ENCODE assay signal across 12 cellular contexts in genomic region chr5:65262094-65262493, GRCh38.
DNase-seq lines count a peak whose midpoint lies in the region; ATAC-seq and TF ChIP-seq lines count a peak whose summit lies in the region.
"Had no signal": no experiment of that assay in that cellular context is flagged by ENCODE, and none has a peak within 500 bp of the region (broad histone marks: within the 10 kb centered on the region; RNA-seq: fewer than 3 reads in every experiment).

No MANE protein-coding gene starts in this region.

- H3K27ac Mint-ChIP-seq in stimulated activated naive CD8-positive, alpha-beta T cell treated with anti-CD3 and anti-CD28 coated beads, Interleukin-15, amount 100 ng/mL, for 72 hours = no peak overlapping the region
- H3K27ac Mint-ChIP-seq in activated CD4-positive, alpha-beta T cell treated with anti-CD3 and anti-CD28 coated beads, Interleukin-2, amount 10 ng/mL, durations not matched to agents 24 days and 14 days = no peak overlapping the region
- H3K27ac Mint-ChIP-seq: activated naive CD4-positive, alpha-beta T cell treated with anti-CD3 and anti-CD28 coated beads, Interleukin-2, amount 50 U/mL, for 24 hours; B cell had no signal

- intact Hi-C loops in uterus (cut with DNase I; ENCODE audit: low total_unique reads) = no loop called here
- intact Hi-C loops in activated CD4-positive, alpha-beta T cell treated with anti-CD3 and anti-CD28 coated beads, Interleukin-2, amount 10 ng/mL, durations not matched to agents 24 days and 14 days (cut with micrococcal nuclease) = no loop called here

- no peaks in the 10 kb centered on the region for H3K9me3 ChIP-seq in uterus
- H3K9me3 ChIP-seq: psoas muscle had no signal

- no peak overlapping the region for H3K27ac ChIP-seq in uterus
- H3K27ac ChIP-seq: epithelial cell of prostate, psoas muscle had no signal

- no peaks in the 10 kb centered on the region for H3K9me3 Mint-ChIP-seq in stimulated activated naive CD8-positive, alpha-beta T cell treated with anti-CD3 and anti-CD28 coated beads, Interleukin-15, amount 100 ng/mL, for 72 hours
- H3K9me3 Mint-ChIP-seq in activated CD4-positive, alpha-beta T cell treated with anti-CD3 and anti-CD28 coated beads, Interleukin-2, amount 10 ng/mL, durations not matched to agents 24 days and 14 days = no peaks in the 10 kb centered on the region
- H3K9me3 Mint-ChIP-seq: activated naive CD4-positive, alpha-beta T cell treated with anti-CD3 and anti-CD28 coated beads, Interleukin-2, amount 50 U/mL, for 24 hours had no signal

- no peak for TF ChIP-seq CTCF in uterus (IDR thresholded peaks at IDR 0.05)

- H3K27me3 ChIP-seq in uterus = no peaks in the 10 kb centered on the region

- no peak overlapping the region for H3K4me3 Mint-ChIP-seq in stimulated activated naive CD8-positive, alpha-beta T cell treated with anti-CD3 and anti-CD28 coated beads, Interleukin-15, amount 100 ng/mL, for 72 hours
- H3K4me3 Mint-ChIP-seq in activated CD4-positive, alpha-beta T cell treated with anti-CD3 and anti-CD28 coated beads, Interleukin-2, amount 10 ng/mL, durations not matched to agents 24 days and 14 days = no peak overlapping the region
- H3K4me3 Mint-ChIP-seq: activated naive CD4-positive, alpha-beta T cell treated with anti-CD3 and anti-CD28 coated beads, Interleukin-2, amount 50 U/mL, for 24 hours; B cell had no signal

- ATAC-seq in stimulated activated naive CD8-positive, alpha-beta T cell treated with anti-CD3 and anti-CD28 coated beads, Interleukin-15, Interleukin-2, amounts not matched to agents 100 U/mL and 50 U/mL, for 24 hours = no peak
- no peak for ATAC-seq in stimulated activated naive CD8-positive, alpha-beta T cell treated with anti-CD3 and anti-CD28 coated beads, Interleukin-15, amount 100 ng/mL, for 72 hours
- ATAC-seq: psoas muscle had no signal

- no peaks in the 10 kb centered on the region for H3K36me3 Mint-ChIP-seq in activated CD4-positive, alpha-beta T cell treated with anti-CD3 and anti-CD28 coated beads, Interleukin-2, amount 10 ng/mL, durations not matched to agents 24 days and 14 days (ENCODE audit: low read depth)
- H3K36me3 Mint-ChIP-seq: activated naive CD4-positive, alpha-beta T cell treated with anti-CD3 and anti-CD28 coated beads, Interleukin-2, amount 50 U/mL, for 24 hours had no signal

- H3K36me3 ChIP-seq in uterus = no peaks in the 10 kb centered on the region

- H3K4me1 Mint-ChIP-seq in stimulated activated naive CD8-positive, alpha-beta T cell treated with anti-CD3 and anti-CD28 coated beads, Interleukin-15, amount 100 ng/mL, for 72 hours = peaks cover 6% of the 10 kb centered on the region
- H3K4me1 Mint-ChIP-seq in activated CD4-positive, alpha-beta T cell treated with anti-CD3 and anti-CD28 coated beads, Interleukin-2, amount 10 ng/mL, durations not matched to agents 24 days and 14 days = no peaks in the 10 kb centered on the region
- H3K4me1 Mint-ChIP-seq: activated naive CD4-positive, alpha-beta T cell treated with anti-CD3 and anti-CD28 coated beads, Interleukin-2, amount 50 U/mL, for 24 hours; B cell had no signal

- no peak overlapping the region for H3K4me3 ChIP-seq in uterus
- H3K4me3 ChIP-seq: psoas muscle had no signal

- no peak for TF ChIP-seq POLR2A in uterus (IDR thresholded peaks at IDR 0.05)

- peak; percentile 7 for DNase-seq in stimulated activated naive CD8-positive, alpha-beta T cell treated with anti-CD3 and anti-CD28 coated beads, Interleukin-15, Interleukin-2, amounts not matched to agents 100 U/mL and 50 U/mL, for 24 hours
- no peak for DNase-seq in stimulated activated naive CD8-positive, alpha-beta T cell treated with anti-CD3 and anti-CD28 coated beads, Interleukin-15, amount 100 ng/mL, for 72 hours
- DNase-seq in SHP77 treated with DMSO at 0.1 percent for 48 hours (lab: John Stamatoyannopoulos, UW) (peak; percentile 23), glomerular visceral epithelial cell (ENCODE audit: extremely low spot score) (peak; percentile 58), uterus (peak; percentile 29 to 34), NCI-H526 treated with DMSO at 0.1 percent for 48 hours (lab: John Stamatoyannopoulos, UW) (no peak)
- no peak for DNase-seq in activated CD4-positive, alpha-beta T cell treated with anti-CD3 and anti-CD28 coated beads, Interleukin-2, amount 10 ng/mL, durations not matched to agents 24 days and 14 days
- no peak for DNase-seq in stimulated activated CD4-positive, alpha-beta T cell treated with anti-CD3 and anti-CD28 coated beads, Interleukin-4, amount 100 ng/mL, for 24 hours

- H3K4me1 ChIP-seq in uterus = no peaks in the 10 kb centered on the region
- H3K4me1 ChIP-seq: psoas muscle had no signal

- no peaks in the 10 kb centered on the region for H3K27me3 Mint-ChIP-seq in stimulated activated naive CD8-positive, alpha-beta T cell treated with anti-CD3 and anti-CD28 coated beads, Interleukin-15, amount 100 ng/mL, for 72 hours
- H3K27me3 Mint-ChIP-seq in activated CD4-positive, alpha-beta T cell treated with anti-CD3 and anti-CD28 coated beads, Interleukin-2, amount 10 ng/mL, durations not matched to agents 24 days and 14 days = peaks cover 4% of the 10 kb centered on the region
- H3K27me3 Mint-ChIP-seq: activated naive CD4-positive, alpha-beta T cell treated with anti-CD3 and anti-CD28 coated beads, Interleukin-2, amount 50 U/mL, for 24 hours; B cell had no signal

Comparison
In these comparisons a context has a peak if more than half of its experiments do, and no peak if none do; other contexts are left out.
1. DNase-seq: peak in stimulated activated naive CD8-positive, alpha-beta T cell treated with anti-CD3 and anti-CD28 coated beads, Interleukin-15, Interleukin-2, amounts not matched to agents 100 U/mL and 50 U/mL, for 24 hours (single experiment), SHP77 treated with DMSO at 0.1 percent for 48 hours (single experiment), glomerular visceral epithelial cell (single experiment) and uterus (2 of 2); none in stimulated activated naive CD8-positive, alpha-beta T cell treated with anti-CD3 and anti-CD28 coated beads, Interleukin-15, amount 100 ng/mL, for 72 hours (0 of 2), activated CD4-positive, alpha-beta T cell treated with anti-CD3 and anti-CD28 coated beads, Interleukin-2, amount 10 ng/mL, durations not matched to agents 24 days and 14 days (single experiment), stimulated activated CD4-positive, alpha-beta T cell treated with anti-CD3 and anti-CD28 coated beads, Interleukin-4, amount 100 ng/mL, for 24 hours (single experiment) and NCI-H526 treated with DMSO at 0.1 percent for 48 hours (single experiment).